8 cellular contexts compared by ENCODE assay signal in genomic region chr22:29206372-29207230, GRCh38. TPM values are rescaled to one million over a fixed set of nuclear protein-coding genes. Genes with fewer than 3 reads are reported as not detected.
DNase-seq lines count a peak whose midpoint lies in the region; ATAC-seq, FAIRE-seq and TF ChIP-seq lines count a peak whose summit lies in the region.

No MANE protein-coding gene starts in this region.

- H3K4me1 Mint-ChIP-seq in activated CD4-positive, alpha-beta T cell treated with anti-CD3 and anti-CD28 coated beads, Interleukin-2, amount 10 ng/mL, durations not matched to agents 24 days and 14 days, result peaks cover 14% of the 10 kb centered on the region

- ATAC-seq in right lobe of liver, result no peak
- ATAC-seq in thoracic aorta (ENCODE audit: insufficient number of reproducible peaks, low FRiP score, low read depth), result no peak

- peak overlapping the region; percentile 68 for H3K4me3 Mint-ChIP-seq in activated CD4-positive, alpha-beta T cell treated with anti-CD3 and anti-CD28 coated beads, Interleukin-2, amount 10 ng/mL, durations not matched to agents 24 days and 14 days

- H3K27ac ChIP-seq in right lobe of liver, result no peak overlapping the region
- no peak overlapping the region for H3K27ac ChIP-seq in thoracic aorta

- H3K4me1 ChIP-seq in right lobe of liver, result peaks cover 0 to 3% (median 0%) of the 10 kb centered on the region in 4 donors
- peaks cover 3 to 8% of the 10 kb centered on the region in 2 donors for H3K4me1 ChIP-seq in thoracic aorta (ENCODE audit: control insufficient read depth in 1 of 2, low read depth in 2 of 2)

- intact Hi-C loops in activated CD4-positive, alpha-beta T cell treated with anti-CD3 and anti-CD28 coated beads, Interleukin-2, amount 10 ng/mL, durations not matched to agents 24 days and 14 days (cut with micrococcal nuclease), result no loop called here
- intact Hi-C loops in right lobe of liver (cut with DNase I), result loop anchor here in 1 of 2 donors (5.0 kb wide), 1 partner anchor 36 kb away; no protein-coding TSS in a partner anchor

- no peaks in the 10 kb centered on the region for H3K9me3 Mint-ChIP-seq in activated CD4-positive, alpha-beta T cell treated with anti-CD3 and anti-CD28 coated beads, Interleukin-2, amount 10 ng/mL, durations not matched to agents 24 days and 14 days

- H3K9me3 ChIP-seq in right lobe of liver (no peaks in the 10 kb centered on the region), thoracic aorta (no peaks in the 10 kb centered on the region)

- H3K4me3 ChIP-seq in astrocyte of the cerebellum (ENCODE audit: low read depth, low read length) (peak overlapping the region; percentile 47), right lobe of liver (peak overlapping the region; percentile 50 to 53 (median 52)), thoracic aorta (peak overlapping the region; percentile 72)

- H3K27me3 Mint-ChIP-seq in activated CD4-positive, alpha-beta T cell treated with anti-CD3 and anti-CD28 coated beads, Interleukin-2, amount 10 ng/mL, durations not matched to agents 24 days and 14 days, result peaks cover 48% of the 10 kb centered on the region

- WGBS in right lobe of liver (ENCODE audit: insufficient coverage, low coverage, low lambda C conversion rate, missing lambda C conversion rate), result 32% methylated on average over 11 of the region's 19 CpGs

- H3K27ac Mint-ChIP-seq in activated CD4-positive, alpha-beta T cell treated with anti-CD3 and anti-CD28 coated beads, Interleukin-2, amount 10 ng/mL, durations not matched to agents 24 days and 14 days, result no peak overlapping the region

- TF ChIP-seq CTCF in astrocyte of the cerebellum (IDR thresholded peaks at IDR 0.05; ENCODE audit: low read depth, low read length, missing control alignments), result no peak
- no peak for TF ChIP-seq CTCF in right lobe of liver (IDR thresholded peaks at IDR 0.05)
- TF ChIP-seq CTCF in thoracic aorta (IDR thresholded peaks at IDR 0.05), result no peak

- no peaks in the 10 kb centered on the region for H3K36me3 Mint-ChIP-seq in activated CD4-positive, alpha-beta T cell treated with anti-CD3 and anti-CD28 coated beads, Interleukin-2, amount 10 ng/mL, durations not matched to agents 24 days and 14 days (ENCODE audit: low read depth)

- in situ Hi-C loops in astrocyte of the cerebellum (cut with HindIII; ENCODE audit: low sequenced_read_pairs), result loop anchor here (5.0 kb wide), 1 partner anchor 94 kb away; no protein-coding TSS in a partner anchor

- no peak for DNase-seq in activated CD4-positive, alpha-beta T cell treated with anti-CD3 and anti-CD28 coated beads, Interleukin-2, amount 10 ng/mL, durations not matched to agents 24 days and 14 days
- no peak for DNase-seq in activated CD4-positive, alpha-beta T cell treated with anti-CD3 and anti-CD28 coated beads, Interleukin-2, amount 50 U/mL, for 4 hours
- DNase-seq in astrocyte of the cerebellum (ENCODE audit: low read depth) (no peak), right lobe of liver (no peak), thoracic aorta (ENCODE audit: low spot score) (no peak), RCC 7860 (ENCODE audit: low spot score) (no peak)
- DNase-seq in activated effector memory CD4-positive, alpha-beta T cell treated with Interleukin-2 at 50 U/mL for 16 hours, result no peak
- DNase-seq in activated CD4-positive, alpha-beta T cell treated with anti-CD3 and anti-CD28 coated beads for 4 hours, result no peak

- H3K27me3 ChIP-seq in right lobe of liver (no peaks in the 10 kb centered on the region), thoracic aorta (replicated peaks; ENCODE audit: insufficient read depth) (no peaks in the 10 kb centered on the region)

- TF ChIP-seq POLR2A in right lobe of liver (IDR thresholded peaks at IDR 0.05), result no peak

- no peak for FAIRE-seq in RCC 7860 (lab: Jason Lieb, UNC)

- H3K36me3 ChIP-seq in right lobe of liver (no peaks in the 10 kb centered on the region), thoracic aorta (no peaks in the 10 kb centered on the region)

RNA-seq across cellular contexts. Expression of gene EMID1, which starts 0.9 kb away (rescaled TPM):
- total RNA-seq in activated CD4-positive, alpha-beta T cell treated with anti-CD3 and anti-CD28 coated beads, Interleukin-2, amount 10 ng/mL, durations not matched to agents 24 days and 14 days, result not detected in 2 replicates
- 1 to 10 TPM; 1.1 to 2.7 (median 1.5) TPM for total RNA-seq in right lobe of liver
- under 1 TPM in 1 of 2 donors, not detected in 1; 0.27 TPM for total RNA-seq in thoracic aorta
